8 cellular contexts compared by ENCODE assay signal in the genomic region with DNA sequence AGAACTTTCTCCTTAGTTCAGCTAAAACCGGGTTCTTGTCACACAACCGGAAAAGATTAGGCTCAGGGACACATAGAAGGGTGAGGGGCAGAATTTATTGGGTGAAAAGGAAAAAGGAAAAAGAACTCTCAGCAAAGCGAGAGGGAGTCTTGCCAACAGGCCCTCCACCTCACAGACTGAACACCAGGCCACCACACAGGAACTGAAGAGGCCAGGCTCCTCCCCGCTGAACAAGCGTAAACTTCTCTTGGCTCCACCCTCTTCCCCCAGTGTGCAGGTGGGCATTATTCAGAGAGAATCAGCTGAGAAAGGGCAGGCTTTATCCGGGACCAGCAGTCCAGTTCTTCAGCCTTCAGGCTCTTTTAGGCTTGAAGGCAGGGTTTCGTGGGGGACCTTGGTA.
DNase-seq lines count a peak whose midpoint lies in the region; ATAC-seq and TF ChIP-seq lines count a peak whose summit lies in the region.

No MANE protein-coding gene starts in this region.

- no peaks in the 10 kb centered on the region for H3K9me2 ChIP-seq in SK-N-SH

- H3K9me3 Mint-ChIP-seq in CD14-positive monocyte (peaks cover 0 to 5% (median 2%) of the 10 kb centered on the region in 7 donors), nephron (no peaks in the 10 kb centered on the region)

- H3K36me3 ChIP-seq in SK-N-SH (replicated peaks in 1 of 2; ENCODE audit: control insufficient read depth in 1 of 2, insufficient read depth in 2 of 2, low read length in 1 of 2) = no peaks in the 10 kb centered on the region

- no peak overlapping the region; the same call in 1 of the 2 replicates for H3K4me2 ChIP-seq in SK-N-SH

- no peaks in the 10 kb centered on the region for H3K9me3 ChIP-seq in SK-N-SH

- H3K36me3 Mint-ChIP-seq in CD14-positive monocyte (no peaks in the 10 kb centered on the region), nephron (ENCODE audit: low read depth) (peaks cover 9% of the 10 kb centered on the region)

- intact Hi-C loops in CD14-positive monocyte (cut with micrococcal nuclease) = no loop called here

- CTCF ChIA-PET in SK-N-SH (lab: Yijun Ruan, JAX) = interaction anchor here (1.0 kb wide), 1 partner anchor 213 kb away, joined by 3 read pairs; no protein-coding TSS in a partner anchor

- no peaks in the 10 kb centered on the region for H4K20me1 ChIP-seq in SK-N-SH (ENCODE audit: insufficient read depth)

- DNase-seq in CD14-positive monocyte (ENCODE audit: low spot score) = no peak
- peak; percentile 67 for DNase-seq in activated CD8-positive, alpha-beta memory T cell treated with anti-CD3 and anti-CD28 coated beads for 24 hours
- DNase-seq in glomerular visceral epithelial cell (ENCODE audit: extremely low spot score) = no peak
- DNase-seq in SK-N-SH = no peak
- DNase-seq in SIG-M5 treated with dmso at 0.1 percent for 504 hours (lab: John Stamatoyannopoulos, UW; ENCODE audit: unreplicated experiment) = no peak

- no peak overlapping the region for H3K9ac ChIP-seq in SK-N-SH

- H3K27me3 ChIP-seq in SK-N-SH (ENCODE audit: insufficient read depth) = no peaks in the 10 kb centered on the region

- H3K4me1 Mint-ChIP-seq in CD14-positive monocyte (peaks cover 13% of the 10 kb centered on the region), nephron (peaks cover 30% of the 10 kb centered on the region)

- TF ChIP-seq EP300 in SK-N-SH (IDR thresholded peaks at IDR 0.05; ENCODE audit: borderline replicate concordance in 1 of 2, low read depth in 1 of 2, low read length in 1 of 2) = no peak

- H2AFZ ChIP-seq in SK-N-SH (ENCODE audit: low read depth) = no peak overlapping the region

- no peaks in the 10 kb centered on the region for H3K79me2 ChIP-seq in SK-N-SH (ENCODE audit: insufficient read depth)

- no peak overlapping the region for H3K4me3 Mint-ChIP-seq in CD14-positive monocyte
- no peak overlapping the region for H3K4me3 Mint-ChIP-seq in nephron

- no peak overlapping the region; a peak in 1 of 4 replicates for H3K27ac ChIP-seq in SK-N-SH (ENCODE audit: low read depth in 2 of 2, low read length in 1 of 2)

- WGBS in SK-N-SH (ENCODE audit: low lambda C conversion rate) = 91% methylated on average over 7 of the region's 7 CpGs

- POLR2A ChIA-PET in SK-N-SH (lab: Yijun Ruan, JAX) = no interaction called here

- no peak overlapping the region for H3K4me3 ChIP-seq in SK-N-SH (ENCODE audit: low read depth in 2 of 2, low read length in 1 of 2)

- H3K4me1 ChIP-seq in SK-N-SH (ENCODE audit: control insufficient read depth in 1 of 2, insufficient read depth in 2 of 2, low read depth in 1 of 2, low read length in 1 of 2) = peaks cover 19 to 29% of the 10 kb centered on the region in 2 experiments

- no peak for TF ChIP-seq CTCF in CD14-positive monocyte (IDR thresholded peaks at IDR 0.05)
- no peak for TF ChIP-seq CTCF in nephron (IDR thresholded peaks at IDR 0.05; ENCODE audit: unreplicated experiment in 3 of 3)
- no peak for TF ChIP-seq CTCF in SK-N-SH (IDR thresholded peaks at IDR 0.05)

- peaks cover 0 to 2% (median 0%) of the 10 kb centered on the region in 3 donors for H3K27me3 Mint-ChIP-seq in CD14-positive monocyte (ENCODE audit: low read depth in 3 of 3)
- H3K27me3 Mint-ChIP-seq in nephron (ENCODE audit: low read depth) = no peaks in the 10 kb centered on the region

- H3K27ac Mint-ChIP-seq in CD14-positive monocyte (peak overlapping the region in 4 of 7 donors; percentile 6 to 67 (median 45)), nephron (peak overlapping the region; percentile 71 to 96 (median 82))

- peak; percentile 87 for ATAC-seq in GM19324 (IDR thresholded peaks at IDR 0.05; ENCODE audit: low FRiP score, unreplicated experiment)
- peak; percentile 86 for ATAC-seq in HG03280 (IDR thresholded peaks at IDR 0.05; ENCODE audit: unreplicated experiment)

- H3F3A ChIP-seq in SK-N-SH (replicated peaks; ENCODE audit: insufficient read depth) = peaks cover 9% of the 10 kb centered on the region

- no peak for TF ChIP-seq RAD21 in SK-N-SH (IDR thresholded peaks at IDR 0.05; ENCODE audit: low read length)

TF ChIP-seq in SK-N-SH, 30 proteins besides CTCF, POLR2A, EP300 and RAD21:
- no peak for TF ChIP-seq MAX (IDR thresholded peaks at IDR 0.05; ENCODE audit: low read depth)
- TF ChIP-seq MEF2A (IDR thresholded peaks at IDR 0.05; ENCODE audit: borderline replicate concordance, low read depth) = no peak
- no peak for TF ChIP-seq REST (IDR thresholded peaks at IDR 0.05; ENCODE audit: low read depth, low read length)
- no peak for TF ChIP-seq RCOR1 (IDR thresholded peaks at IDR 0.05; ENCODE audit: low read length)
- no peak for TF ChIP-seq TCF12 (IDR thresholded peaks at IDR 0.05)
- TF ChIP-seq MXI1 (IDR thresholded peaks at IDR 0.05; ENCODE audit: low read depth, low read length) = no peak
- TF ChIP-seq YY1 (IDR thresholded peaks at IDR 0.05; ENCODE audit: low read depth) = no peak
- TF ChIP-seq POLR2AphosphoS5 (IDR thresholded peaks at IDR 0.05; ENCODE audit: low read depth, low read length) = no peak
- no peak for TF ChIP-seq ZBTB33 (IDR thresholded peaks at IDR 0.05; ENCODE audit: borderline replicate concordance, low read depth)
- no peak for TF ChIP-seq GABPA (IDR thresholded peaks at IDR 0.05; ENCODE audit: low read depth)
- no peak for TF ChIP-seq SIN3A (IDR thresholded peaks at IDR 0.05; ENCODE audit: borderline replicate concordance, low read depth, low read length)
- no peak for TF ChIP-seq PBX3 (IDR thresholded peaks at IDR 0.05)
- no peak for TF ChIP-seq SMC3 (IDR thresholded peaks at IDR 0.05; ENCODE audit: low read depth, low read length)
